Comparison of ENCODE assay signal across 30 cellular contexts in the genomic region with DNA sequence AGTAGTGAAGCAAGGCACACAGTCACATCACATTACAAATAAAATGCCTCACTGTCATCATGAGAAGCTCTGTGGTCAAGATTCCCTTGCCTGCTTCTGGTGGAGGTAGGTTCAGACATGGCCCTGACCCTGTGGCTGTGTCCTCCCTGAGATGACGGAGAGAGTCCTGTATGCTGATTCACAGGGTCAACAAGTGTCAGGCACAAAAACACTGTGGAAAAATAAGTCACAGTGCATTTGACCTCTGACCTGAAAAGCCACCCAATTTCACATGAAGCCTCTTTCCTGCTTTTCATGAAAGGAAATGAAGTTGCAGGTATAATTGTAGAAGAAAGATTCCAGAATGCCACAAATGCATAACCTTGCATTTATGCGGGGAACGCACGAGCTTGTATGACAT.
"Had no signal": no experiment of that assay in that cellular context is flagged by ENCODE, and none has a peak within 500 bp of the region (broad histone marks: within the 10 kb centered on the region; RNA-seq: fewer than 3 reads in every experiment).

No MANE protein-coding gene starts in this region.

- H3K36me3 ChIP-seq: ascending aorta, brain microvascular endothelial cell, esophagus muscularis mucosa, gastroesophageal sphincter had no signal

- H3K4me1 ChIP-seq: ascending aorta, esophagus muscularis mucosa, foreskin keratinocyte, gastroesophageal sphincter had no signal

- DNase-seq: activated CD4-positive, alpha-beta memory T cell treated with anti-CD3 and anti-CD28 coated beads, Interleukin-2, amount 10 ng/mL, durations not matched to agents 7 days and 5 days; activated CD4-positive, alpha-beta T cell treated with anti-CD3 and anti-CD28 coated beads for 1 hour; activated CD4-positive, alpha-beta T cell treated with anti-CD3 and anti-CD28 coated beads for 4 hours; activated CD4-positive, alpha-beta T cell treated with anti-CD3 and anti-CD28 coated beads, Interleukin-2, amount 10 ng/mL, durations not matched to agents 7 days and 5 days; activated CD4-positive, alpha-beta T cell treated with anti-CD3 and anti-CD28 coated beads, Interleukin-2, amount 50 U/mL, for 4 hours; activated CD8-positive, alpha-beta memory T cell treated with anti-CD3 and anti-CD28 coated beads, Interleukin-2, amount 50 U/mL, for 48 hours; activated gamma-delta T cell; activated naive CD4-positive, alpha-beta T cell; activated naive CD4-positive, alpha-beta T cell treated with anti-CD3 and anti-CD28 coated beads, Interleukin-2, amount 10 ng/mL, durations not matched to agents 7 days and 5 days; activated naive CD8-positive, alpha-beta T cell treated with anti-CD3 and anti-CD28 coated beads, Interleukin-2, amount 10 ng/mL, durations not matched to agents 7 days and 5 days; activated T-cell treated with anti-CD3 and anti-CD28 coated beads for 4 hours; activated T-cell treated with anti-CD3 and anti-CD28 coated beads, Interleukin-2, amount 50 U/mL, for 24 hours; activated T-cell treated with anti-CD3 and anti-CD28 coated beads, Interleukin-2, amount 50 U/mL, for 72 hours; brain microvascular endothelial cell; cortex of kidney; dermis blood vessel endothelial cell; effector CD4-positive, alpha-beta T cell; effector memory CD8-positive, alpha-beta T cell; erythroblast; foreskin keratinocyte; T-helper 2 cell had no signal

- H3K4me3 ChIP-seq: ascending aorta, esophagus muscularis mucosa, gastroesophageal sphincter had no signal

- H3K4me3 Mint-ChIP-seq: activated CD4-positive, alpha-beta memory T cell treated with anti-CD3 and anti-CD28 coated beads, Interleukin-2, amount 10 ng/mL, durations not matched to agents 7 days and 5 days; activated CD4-positive, alpha-beta T cell treated with anti-CD3 and anti-CD28 coated beads, Interleukin-2, amount 10 ng/mL, durations not matched to agents 7 days and 5 days; activated naive CD4-positive, alpha-beta T cell treated with anti-CD3 and anti-CD28 coated beads, Interleukin-2, amount 10 ng/mL, durations not matched to agents 7 days and 5 days; activated naive CD8-positive, alpha-beta T cell treated with anti-CD3 and anti-CD28 coated beads, Interleukin-2, amount 10 ng/mL, durations not matched to agents 7 days and 5 days; activated T-cell treated with anti-CD3 and anti-CD28 coated beads, Interleukin-2, amount 50 U/mL, for 24 hours; activated T-cell treated with anti-CD3 and anti-CD28 coated beads, Interleukin-2, amount 50 U/mL, for 72 hours; central memory CD8-positive, alpha-beta T cell; effector memory CD8-positive, alpha-beta T cell; WTC11 had no signal

- H3K36me3 Mint-ChIP-seq: activated naive CD4-positive, alpha-beta T cell treated with anti-CD3 and anti-CD28 coated beads, Interleukin-2, amount 10 ng/mL, durations not matched to agents 7 days and 5 days; activated naive CD4-positive, alpha-beta T cell treated with anti-CD3 and anti-CD28 coated beads, Interleukin-2, amount 50 U/mL, for 72 hours; activated naive CD8-positive, alpha-beta T cell treated with anti-CD3 and anti-CD28 coated beads, Interleukin-2, amount 10 ng/mL, durations not matched to agents 7 days and 5 days; WTC11 had no signal

- ATAC-seq: activated T-cell treated with anti-CD3 and anti-CD28 coated beads, Interleukin-2, amount 50 U/mL, for 72 hours; effector memory CD8-positive, alpha-beta T cell; foreskin keratinocyte; gastroesophageal sphincter; WTC11 had no signal

- H3K4me1 Mint-ChIP-seq: activated CD4-positive, alpha-beta memory T cell treated with anti-CD3 and anti-CD28 coated beads, Interleukin-2, amount 10 ng/mL, durations not matched to agents 7 days and 5 days; activated CD4-positive, alpha-beta T cell treated with anti-CD3 and anti-CD28 coated beads, Interleukin-2, amount 10 ng/mL, durations not matched to agents 7 days and 5 days; activated naive CD4-positive, alpha-beta T cell treated with anti-CD3 and anti-CD28 coated beads, Interleukin-2, amount 10 ng/mL, durations not matched to agents 7 days and 5 days; activated naive CD8-positive, alpha-beta T cell treated with anti-CD3 and anti-CD28 coated beads, Interleukin-2, amount 10 ng/mL, durations not matched to agents 7 days and 5 days; central memory CD8-positive, alpha-beta T cell had no signal

- H3K9me3 Mint-ChIP-seq: activated CD4-positive, alpha-beta memory T cell treated with anti-CD3 and anti-CD28 coated beads, Interleukin-2, amount 10 ng/mL, durations not matched to agents 7 days and 5 days; activated naive CD8-positive, alpha-beta T cell treated with anti-CD3 and anti-CD28 coated beads, Interleukin-2, amount 10 ng/mL, durations not matched to agents 7 days and 5 days; central memory CD8-positive, alpha-beta T cell had no signal

- H3K27ac ChIP-seq: ascending aorta, brain microvascular endothelial cell, esophagus muscularis mucosa, foreskin keratinocyte, gastroesophageal sphincter, VCaP had no signal

- H3K27ac Mint-ChIP-seq: activated CD4-positive, alpha-beta memory T cell treated with anti-CD3 and anti-CD28 coated beads, Interleukin-2, amount 10 ng/mL, durations not matched to agents 7 days and 5 days; activated CD4-positive, alpha-beta T cell treated with anti-CD3 and anti-CD28 coated beads, Interleukin-2, amount 10 ng/mL, durations not matched to agents 7 days and 5 days; activated naive CD4-positive, alpha-beta T cell treated with anti-CD3 and anti-CD28 coated beads, Interleukin-2, amount 10 ng/mL, durations not matched to agents 7 days and 5 days; activated naive CD4-positive, alpha-beta T cell treated with anti-CD3 and anti-CD28 coated beads, Interleukin-2, amount 50 U/mL, for 72 hours; activated naive CD8-positive, alpha-beta T cell treated with anti-CD3 and anti-CD28 coated beads, Interleukin-2, amount 10 ng/mL, durations not matched to agents 7 days and 5 days; activated T-cell treated with anti-CD3 and anti-CD28 coated beads, Interleukin-2, amount 50 U/mL, for 24 hours; activated T-cell treated with anti-CD3 and anti-CD28 coated beads, Interleukin-2, amount 50 U/mL, for 72 hours; effector memory CD8-positive, alpha-beta T cell; WTC11 had no signal

- H3K27me3 ChIP-seq: ascending aorta, brain microvascular endothelial cell, esophagus muscularis mucosa, foreskin keratinocyte, gastroesophageal sphincter had no signal

- FAIRE-seq: bronchial epithelial cell, colon had no signal

- H3K27me3 Mint-ChIP-seq: activated CD4-positive, alpha-beta memory T cell treated with anti-CD3 and anti-CD28 coated beads, Interleukin-2, amount 10 ng/mL, durations not matched to agents 7 days and 5 days; activated CD4-positive, alpha-beta T cell treated with anti-CD3 and anti-CD28 coated beads, Interleukin-2, amount 10 ng/mL, durations not matched to agents 7 days and 5 days; activated naive CD4-positive, alpha-beta T cell treated with anti-CD3 and anti-CD28 coated beads, Interleukin-2, amount 10 ng/mL, durations not matched to agents 7 days and 5 days; activated naive CD8-positive, alpha-beta T cell treated with anti-CD3 and anti-CD28 coated beads, Interleukin-2, amount 10 ng/mL, durations not matched to agents 7 days and 5 days; activated T-cell treated with anti-CD3 and anti-CD28 coated beads, Interleukin-2, amount 50 U/mL, for 24 hours; central memory CD8-positive, alpha-beta T cell; effector memory CD8-positive, alpha-beta T cell had no signal

- H3K9me3 ChIP-seq: ascending aorta, esophagus muscularis mucosa, gastroesophageal sphincter had no signal
